1 cellular context compared by ENCODE assay signal in genomic region chr11:87037450-87038234, GRCh38.
TF ChIP-seq lines count a peak whose summit lies in the region.

TMEM135 (plus strand) TSS chr11:87037934; CDS start chr11:87038046, 112 bp downstream.

TF ChIP-seq in K562, 482 proteins besides CTCF, POLR2A, EP300 and RAD21 (continued from another document):
- peak; percentile 36; the same call in 1 of the 2 replicates for TF ChIP-seq RAD51 (IDR thresholded peaks at IDR 0.05; ENCODE audit: borderline replicate concordance, low read depth)
- no peak for TF ChIP-seq HMG20B (CRISPR knock-in tag; IDR thresholded peaks at IDR 0.05)
- peak; percentile 46; the same call in 1 of the 2 replicates for TF ChIP-seq HDAC8 (tag; IDR thresholded peaks at IDR 0.05)
- TF ChIP-seq GATAD2A (IDR thresholded peaks at IDR 0.05), result 0 out of 2 replicates have a peak, but pooled peaks have one; percentile 42
- TF ChIP-seq ZNF316 (IDR thresholded peaks at IDR 0.05), result 0 out of 2 replicates have a peak, but pooled peaks have one; percentile 20
- peak; percentile 97 for TF ChIP-seq CXXC5 (CRISPR knock-in tag; IDR thresholded peaks at IDR 0.05)
- TF ChIP-seq NR2C1 (IDR thresholded peaks at IDR 0.05), result peak; percentile 94
- TF ChIP-seq NR2C1 (tag; IDR thresholded peaks at IDR 0.05), result peak; percentile 95
- no peak for TF ChIP-seq CHD1 (IDR thresholded peaks at IDR 0.05; ENCODE audit: low read length)
- TF ChIP-seq ZNF224 (CRISPR knock-in tag; IDR thresholded peaks at IDR 0.05), result 0 out of 2 replicates have a peak, but pooled peaks have one; percentile 29
- peak; percentile 56 for TF ChIP-seq ZNF263 (CRISPR knock-in tag; IDR thresholded peaks at IDR 0.05; ENCODE audit: borderline replicate concordance)
- TF ChIP-seq, protein P1, sequence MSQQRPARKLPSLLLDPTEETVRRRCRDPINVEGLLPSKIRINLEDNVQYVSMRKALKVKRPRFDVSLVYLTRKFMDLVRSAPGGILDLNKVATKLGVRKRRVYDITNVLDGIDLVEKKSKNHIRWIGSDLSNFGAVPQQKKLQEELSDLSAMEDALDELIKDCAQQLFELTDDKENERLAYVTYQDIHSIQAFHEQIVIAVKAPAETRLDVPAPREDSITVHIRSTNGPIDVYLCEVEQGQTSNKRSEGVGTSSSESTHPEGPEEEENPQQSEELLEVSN (IDR thresholded peaks at IDR 0.05; ENCODE audit: borderline replicate concordance in 1 of 2, extremely low read depth in 1 of 2, insufficient read depth in 1 of 2, insufficient read length in 1 of 2, low read depth in 1 of 2, low read length in 1 of 2, poor library complexity in 1 of 2, severe bottlenecking in 1 of 2), result peak; percentile 93 to 96
- 0 out of 2 replicates have a peak, but pooled peaks have one; percentile 31 for TF ChIP-seq AFF4 (CRISPR knock-in tag; IDR thresholded peaks at IDR 0.05)
- peak; percentile 65 for TF ChIP-seq U2AF1 (optimal IDR thresholded peaks at IDR 0.05; ENCODE audit: low read depth, low read length)
- TF ChIP-seq MCM7 (IDR thresholded peaks at IDR 0.05), result no peak
- TF ChIP-seq, protein P2, sequence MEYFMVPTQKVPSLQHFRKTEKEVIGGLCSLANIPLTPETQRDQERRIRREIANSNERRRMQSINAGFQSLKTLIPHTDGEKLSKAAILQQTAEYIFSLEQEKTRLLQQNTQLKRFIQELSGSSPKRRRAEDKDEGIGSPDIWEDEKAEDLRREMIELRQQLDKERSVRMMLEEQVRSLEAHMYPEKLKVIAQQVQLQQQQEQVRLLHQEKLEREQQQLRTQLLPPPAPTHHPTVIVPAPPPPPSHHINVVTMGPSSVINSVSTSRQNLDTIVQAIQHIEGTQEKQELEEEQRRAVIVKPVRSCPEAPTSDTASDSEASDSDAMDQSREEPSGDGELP (CRISPR knock-in tag; IDR thresholded peaks at IDR 0.05; ENCODE audit: borderline replicate concordance), result peak; percentile 91
- TF ChIP-seq, protein P3, sequence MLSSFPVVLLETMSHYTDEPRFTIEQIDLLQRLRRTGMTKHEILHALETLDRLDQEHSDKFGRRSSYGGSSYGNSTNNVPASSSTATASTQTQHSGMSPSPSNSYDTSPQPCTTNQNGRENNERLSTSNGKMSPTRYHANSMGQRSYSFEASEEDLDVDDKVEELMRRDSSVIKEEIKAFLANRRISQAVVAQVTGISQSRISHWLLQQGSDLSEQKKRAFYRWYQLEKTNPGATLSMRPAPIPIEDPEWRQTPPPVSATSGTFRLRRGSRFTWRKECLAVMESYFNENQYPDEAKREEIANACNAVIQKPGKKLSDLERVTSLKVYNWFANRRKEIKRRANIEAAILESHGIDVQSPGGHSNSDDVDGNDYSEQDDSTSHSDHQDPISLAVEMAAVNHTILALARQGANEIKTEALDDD (IDR thresholded peaks at IDR 0.05), result peak; percentile 10; the same call in 1 of the 2 replicates
- TF ChIP-seq ZNF239 (CRISPR knock-in tag; IDR thresholded peaks at IDR 0.05), result no peak
- TF ChIP-seq, protein P4, sequence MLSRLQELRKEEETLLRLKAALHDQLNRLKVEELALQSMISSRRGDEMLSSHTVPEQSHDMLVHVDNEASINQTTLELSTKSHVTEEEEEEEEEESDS (CRISPR knock-in tag; IDR thresholded peaks at IDR 0.05), result no peak
- TF ChIP-seq, protein P5, sequence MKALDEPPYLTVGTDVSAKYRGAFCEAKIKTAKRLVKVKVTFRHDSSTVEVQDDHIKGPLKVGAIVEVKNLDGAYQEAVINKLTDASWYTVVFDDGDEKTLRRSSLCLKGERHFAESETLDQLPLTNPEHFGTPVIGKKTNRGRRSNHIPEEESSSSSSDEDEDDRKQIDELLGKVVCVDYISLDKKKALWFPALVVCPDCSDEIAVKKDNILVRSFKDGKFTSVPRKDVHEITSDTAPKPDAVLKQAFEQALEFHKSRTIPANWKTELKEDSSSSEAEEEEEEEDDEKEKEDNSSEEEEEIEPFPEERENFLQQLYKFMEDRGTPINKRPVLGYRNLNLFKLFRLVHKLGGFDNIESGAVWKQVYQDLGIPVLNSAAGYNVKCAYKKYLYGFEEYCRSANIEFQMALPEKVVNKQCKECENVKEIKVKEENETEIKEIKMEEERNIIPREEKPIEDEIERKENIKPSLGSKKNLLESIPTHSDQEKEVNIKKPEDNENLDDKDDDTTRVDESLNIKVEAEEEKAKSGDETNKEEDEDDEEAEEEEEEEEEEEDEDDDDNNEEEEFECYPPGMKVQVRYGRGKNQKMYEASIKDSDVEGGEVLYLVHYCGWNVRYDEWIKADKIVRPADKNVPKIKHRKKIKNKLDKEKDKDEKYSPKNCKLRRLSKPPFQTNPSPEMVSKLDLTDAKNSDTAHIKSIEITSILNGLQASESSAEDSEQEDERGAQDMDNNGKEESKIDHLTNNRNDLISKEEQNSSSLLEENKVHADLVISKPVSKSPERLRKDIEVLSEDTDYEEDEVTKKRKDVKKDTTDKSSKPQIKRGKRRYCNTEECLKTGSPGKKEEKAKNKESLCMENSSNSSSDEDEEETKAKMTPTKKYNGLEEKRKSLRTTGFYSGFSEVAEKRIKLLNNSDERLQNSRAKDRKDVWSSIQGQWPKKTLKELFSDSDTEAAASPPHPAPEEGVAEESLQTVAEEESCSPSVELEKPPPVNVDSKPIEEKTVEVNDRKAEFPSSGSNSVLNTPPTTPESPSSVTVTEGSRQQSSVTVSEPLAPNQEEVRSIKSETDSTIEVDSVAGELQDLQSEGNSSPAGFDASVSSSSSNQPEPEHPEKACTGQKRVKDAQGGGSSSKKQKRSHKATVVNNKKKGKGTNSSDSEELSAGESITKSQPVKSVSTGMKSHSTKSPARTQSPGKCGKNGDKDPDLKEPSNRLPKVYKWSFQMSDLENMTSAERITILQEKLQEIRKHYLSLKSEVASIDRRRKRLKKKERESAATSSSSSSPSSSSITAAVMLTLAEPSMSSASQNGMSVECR (CRISPR knock-in tag; IDR thresholded peaks at IDR 0.05), result peak; percentile 54; the same call in 1 of the 2 replicates
- peak; percentile 59; the same call in 1 of the 2 replicates for TF ChIP-seq ZNF583 (CRISPR knock-in tag; IDR thresholded peaks at IDR 0.05)
- no peak for TF ChIP-seq TRIM25 (IDR thresholded peaks at IDR 0.05; ENCODE audit: borderline replicate concordance)
- TF ChIP-seq, protein P6, sequence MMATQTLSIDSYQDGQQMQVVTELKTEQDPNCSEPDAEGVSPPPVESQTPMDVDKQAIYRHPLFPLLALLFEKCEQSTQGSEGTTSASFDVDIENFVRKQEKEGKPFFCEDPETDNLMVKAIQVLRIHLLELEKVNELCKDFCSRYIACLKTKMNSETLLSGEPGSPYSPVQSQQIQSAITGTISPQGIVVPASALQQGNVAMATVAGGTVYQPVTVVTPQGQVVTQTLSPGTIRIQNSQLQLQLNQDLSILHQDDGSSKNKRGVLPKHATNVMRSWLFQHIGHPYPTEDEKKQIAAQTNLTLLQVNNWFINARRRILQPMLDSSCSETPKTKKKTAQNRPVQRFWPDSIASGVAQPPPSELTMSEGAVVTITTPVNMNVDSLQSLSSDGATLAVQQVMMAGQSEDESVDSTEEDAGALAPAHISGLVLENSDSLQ (IDR thresholded peaks at IDR 0.05), result no peak
- TF ChIP-seq GABPB1 (CRISPR knock-in tag; IDR thresholded peaks at IDR 0.05), result peak; percentile 64; the same call in 1 of the 2 replicates
- TF ChIP-seq ZNF766 (CRISPR knock-in tag; conservative IDR thresholded peaks at IDR 0.05), result 0 out of 2 replicates have a peak, but pooled peaks have one; percentile 32
- 0 out of 2 replicates have a peak, but pooled peaks have one; percentile 17 for TF ChIP-seq ZNF24 (IDR thresholded peaks at IDR 0.05)
- TF ChIP-seq LCOR (CRISPR knock-in tag; IDR thresholded peaks at IDR 0.05), result peak; percentile 59; the same call in 1 of the 2 replicates
